ENCODE assay signal across 2 cellular contexts in genomic region chr1:16351449-16351993, GRCh38.
TF ChIP-seq lines count a peak whose summit lies in the region.

No MANE protein-coding gene starts in this region.

TF ChIP-seq in A549, 52 proteins besides CTCF, POLR2A, EP300 and RAD21 (continued from another document):
- TF ChIP-seq FOSL2 (IDR thresholded peaks at IDR 0.05): no peak
- no peak for TF ChIP-seq FOSL2 (CRISPR knock-in tag; IDR thresholded peaks at IDR 0.05)
- TF ChIP-seq PBX3 (IDR thresholded peaks at IDR 0.05): no peak
- TF ChIP-seq BHLHE40 (IDR thresholded peaks at IDR 0.05; ENCODE audit: low read depth, low read length): no peak
- TF ChIP-seq ESRRA (IDR thresholded peaks at IDR 0.05; ENCODE audit: borderline replicate concordance, low read length): no peak
- no peak for TF ChIP-seq NFE2L2 (conservative IDR thresholded peaks at IDR 0.05; ENCODE audit: low read length)
- no peak for TF ChIP-seq HOXB13 (CRISPR knock-in tag; IDR thresholded peaks at IDR 0.05; ENCODE audit: low read depth)
- TF ChIP-seq JUNB (IDR thresholded peaks at IDR 0.05): no peak
- TF ChIP-seq MAFK (IDR thresholded peaks at IDR 0.05; ENCODE audit: partially characterized antibody): no peak
- no peak for TF ChIP-seq JUN (IDR thresholded peaks at IDR 0.05)
- TF ChIP-seq NR3C1 (IDR thresholded peaks at IDR 0.05): no peak

TF ChIP-seq in GM23338, 12 proteins besides CTCF, POLR2A, EP300 and RAD21:
- no peak for TF ChIP-seq ZNF462 (CRISPR knock-in tag; IDR thresholded peaks at IDR 0.05)
- no peak for TF ChIP-seq POLR2AphosphoS5 (IDR thresholded peaks at IDR 0.05; ENCODE audit: low read depth)
- TF ChIP-seq ZNF114 (CRISPR knock-in tag; IDR thresholded peaks at IDR 0.05): no peak
- no peak for TF ChIP-seq ETS1 (IDR thresholded peaks at IDR 0.05)
- no peak for TF ChIP-seq EZH2phosphoT487 (IDR thresholded peaks at IDR 0.05; ENCODE audit: unreplicated experiment)
- TF ChIP-seq EZH2 (IDR thresholded peaks at IDR 0.05; ENCODE audit: low read depth, unreplicated experiment): no peak
- TF ChIP-seq JUNB (IDR thresholded peaks at IDR 0.05; ENCODE audit: unreplicated experiment): no peak
- no peak for TF ChIP-seq ZNF331 (CRISPR knock-in tag; IDR thresholded peaks at IDR 0.05; ENCODE audit: low read depth)
- TF ChIP-seq NANOG (IDR thresholded peaks at IDR 0.05; ENCODE audit: borderline replicate concordance): no peak
- no peak for TF ChIP-seq CREB1 (CRISPR knock-in tag; IDR thresholded peaks at IDR 0.05; ENCODE audit: low read depth)
- TF ChIP-seq STAT1 (IDR thresholded peaks at IDR 0.05; ENCODE audit: unreplicated experiment): no peak
- TF ChIP-seq REST (IDR thresholded peaks at IDR 0.05; ENCODE audit: unreplicated experiment): no peak
